22 cellular contexts compared by ENCODE assay signal in the genomic region with DNA sequence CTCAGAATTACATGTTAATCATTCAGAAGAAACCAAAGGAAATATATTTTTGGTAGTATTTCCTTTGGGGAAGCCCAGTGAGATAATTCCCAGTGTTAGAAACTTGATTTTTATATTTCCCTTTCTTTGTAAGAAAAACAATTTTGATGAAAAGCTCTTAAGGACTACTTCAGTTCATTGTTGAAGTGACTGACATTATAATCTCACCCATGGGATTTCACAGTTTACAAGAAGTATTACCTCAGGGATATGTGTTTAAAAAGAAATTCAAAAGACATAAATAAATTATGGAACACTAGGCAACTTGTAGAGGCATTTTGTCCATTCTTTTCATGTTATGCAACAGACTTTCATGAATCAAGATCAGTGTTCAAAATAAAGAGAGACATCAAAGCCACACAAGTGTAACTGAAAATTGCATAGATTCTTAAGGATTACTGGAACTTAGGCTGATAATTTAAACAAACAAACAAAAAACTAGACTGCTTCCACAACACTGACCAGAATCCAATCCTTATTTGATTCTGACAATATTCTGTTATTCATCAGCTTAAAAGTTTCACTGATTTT.
"Had no signal": no experiment of that assay in that cellular context is flagged by ENCODE, and none has a peak within 500 bp of the region (broad histone marks: within the 10 kb centered on the region; RNA-seq: fewer than 3 reads in every experiment).

No MANE protein-coding gene starts in this region.

- H3K27me3 ChIP-seq: ascending aorta, hepatocyte, stomach had no signal

- ATAC-seq: activated CD8-positive, alpha-beta memory T cell treated with anti-CD3 and anti-CD28 coated beads, Interleukin-2, amount 10 ng/mL, durations not matched to agents 7 days and 5 days; activated naive CD8-positive, alpha-beta T cell treated with anti-CD3 and anti-CD28 coated beads, Interleukin-2, amount 50 U/mL, for 24 hours; left cardiac atrium; right cardiac atrium; stimulated activated effector memory CD8-positive, alpha-beta T cell treated with anti-CD3 and anti-CD28 coated beads, Interleukin-12 subunit alpha, Interleukin-12 subunit beta, amount 100 ng/mL, for 72 hours had no signal

- H3K36me3 ChIP-seq: ascending aorta, prostate gland, stomach had no signal

- FAIRE-seq: islet of Langerhans had no signal

- H3K79me2 ChIP-seq: hepatocyte had no signal

- H3K4me2 ChIP-seq: hepatocyte had no signal

- H3K4me1 ChIP-seq: ascending aorta, prostate gland, stomach had no signal

- H2AFZ ChIP-seq: hepatocyte had no signal

- H3K27ac ChIP-seq: ascending aorta, hepatocyte, prostate gland, stomach had no signal

- DNase-seq: activated CD4-positive, alpha-beta memory T cell treated with anti-CD3 and anti-CD28 coated beads, Interleukin-2, amount 10 ng/mL, durations not matched to agents 7 days and 5 days; activated CD4-positive, alpha-beta T cell treated with anti-CD3 and anti-CD28 coated beads for 48 hours; activated CD4-positive, CD25-positive, alpha-beta regulatory T cell; activated CD8-positive, alpha-beta memory T cell treated with anti-CD3 and anti-CD28 coated beads, Interleukin-2, amount 10 ng/mL, durations not matched to agents 7 days and 5 days; activated naive CD4-positive, alpha-beta T cell treated with Interleukin-2 at 50 U/mL for 16 hours; activated naive CD8-positive, alpha-beta T cell treated with anti-CD3 and anti-CD28 coated beads, Interleukin-2, amount 50 U/mL, for 24 hours; cortex of kidney; foreskin fibroblast; left cardiac atrium; nephron progenitor cell; right cardiac atrium; stimulated activated CD4-positive, alpha-beta T cell treated with anti-CD3 and anti-CD28 coated beads, Interleukin-4, amount 100 ng/mL, for 24 hours; stomach; T-helper 1 cell; T-helper 9 cell; trophoblast cell had no signal

- H3K9me3 ChIP-seq: ascending aorta, prostate gland, stomach had no signal

- H3K4me3 ChIP-seq: ascending aorta, hepatocyte, lung, prostate gland, stomach had no signal
